ENCODE assay signal across 11 cellular contexts in the genomic region with DNA sequence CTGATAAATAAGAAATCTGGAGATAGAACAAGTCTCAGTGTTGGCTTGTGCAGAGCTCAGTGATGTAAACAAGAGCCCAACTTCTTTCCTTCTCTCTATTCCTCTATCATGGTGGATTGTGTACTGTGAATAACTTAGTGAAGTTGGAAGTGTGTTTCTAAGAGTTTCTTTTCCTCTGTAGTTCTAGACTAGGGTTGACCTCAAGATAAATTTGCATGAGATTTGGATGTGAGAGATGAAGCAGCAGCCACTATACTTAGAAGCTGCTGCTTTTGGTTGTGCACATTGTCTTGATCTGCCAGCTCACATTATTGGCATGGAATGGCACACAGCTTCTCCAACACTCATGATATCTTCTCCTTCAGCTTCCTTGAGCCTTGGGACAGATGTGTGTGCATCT.
"Had no signal": no experiment of that assay in that cellular context is flagged by ENCODE, and none has a peak within 500 bp of the region (broad histone marks: within the 10 kb centered on the region; RNA-seq: fewer than 3 reads in every experiment).

No MANE protein-coding gene starts in this region.

- H3K27ac ChIP-seq: GM23248 had no signal

- H3K27ac Mint-ChIP-seq: HFFc6 had no signal

- H3K4me3 ChIP-seq: GM23248, HAP-1, K562 had no signal

- FAIRE-seq: HTR-8/SVneo, K562 had no signal

- DNase-seq: GM23248, GOT3, H7, HFFc6, IMR-90, Kasumi-1, KG1 had no signal

- H3K9me3 ChIP-seq: HAP-1 had no signal

- H2AFZ ChIP-seq: GM23248 had no signal

- H3K9ac ChIP-seq: GM23248 had no signal

- H3K4me3 Mint-ChIP-seq: HFFc6 had no signal

- H3K36me3 ChIP-seq: HAP-1 had no signal

- H3K9me3 Mint-ChIP-seq: HFFc6 had no signal

- ATAC-seq: HCT116, K562 had no signal
